Comparison of ENCODE assay signal across 2 cellular contexts in genomic region chr20:38831049-38831691, GRCh38.
TF ChIP-seq lines count a peak whose summit lies in the region.

No MANE protein-coding gene starts in this region.

TF ChIP-seq in GM23338, 12 proteins besides CTCF, POLR2A, EP300 and RAD21:
- TF ChIP-seq EZH2phosphoT487 (IDR thresholded peaks at IDR 0.05; ENCODE audit: unreplicated experiment): no peak
- TF ChIP-seq, protein P1, sequence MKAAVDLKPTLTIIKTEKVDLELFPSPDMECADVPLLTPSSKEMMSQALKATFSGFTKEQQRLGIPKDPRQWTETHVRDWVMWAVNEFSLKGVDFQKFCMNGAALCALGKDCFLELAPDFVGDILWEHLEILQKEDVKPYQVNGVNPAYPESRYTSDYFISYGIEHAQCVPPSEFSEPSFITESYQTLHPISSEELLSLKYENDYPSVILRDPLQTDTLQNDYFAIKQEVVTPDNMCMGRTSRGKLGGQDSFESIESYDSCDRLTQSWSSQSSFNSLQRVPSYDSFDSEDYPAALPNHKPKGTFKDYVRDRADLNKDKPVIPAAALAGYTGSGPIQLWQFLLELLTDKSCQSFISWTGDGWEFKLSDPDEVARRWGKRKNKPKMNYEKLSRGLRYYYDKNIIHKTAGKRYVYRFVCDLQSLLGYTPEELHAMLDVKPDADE (IDR thresholded peaks at IDR 0.05): no peak
- TF ChIP-seq EZH2 (IDR thresholded peaks at IDR 0.05; ENCODE audit: low read depth, unreplicated experiment): no peak
- TF ChIP-seq STAT1 (IDR thresholded peaks at IDR 0.05; ENCODE audit: unreplicated experiment): no peak
- TF ChIP-seq NANOG (IDR thresholded peaks at IDR 0.05; ENCODE audit: borderline replicate concordance): no peak
- no peak for TF ChIP-seq REST (IDR thresholded peaks at IDR 0.05; ENCODE audit: unreplicated experiment)
- TF ChIP-seq ZNF331 (CRISPR knock-in tag; IDR thresholded peaks at IDR 0.05; ENCODE audit: low read depth): no peak
- no peak for TF ChIP-seq POLR2AphosphoS5 (IDR thresholded peaks at IDR 0.05; ENCODE audit: low read depth)
- no peak for TF ChIP-seq ZNF462 (CRISPR knock-in tag; IDR thresholded peaks at IDR 0.05)
- no peak for TF ChIP-seq ZNF114 (CRISPR knock-in tag; IDR thresholded peaks at IDR 0.05)
- no peak for TF ChIP-seq JUNB (IDR thresholded peaks at IDR 0.05; ENCODE audit: unreplicated experiment)
- TF ChIP-seq CREB1 (CRISPR knock-in tag; IDR thresholded peaks at IDR 0.05; ENCODE audit: low read depth): no peak

TF ChIP-seq in GM12878, 131 proteins besides CTCF, POLR2A, EP300 and RAD21:
- TF ChIP-seq TAF1 (IDR thresholded peaks at IDR 0.05; ENCODE audit: borderline replicate concordance, low read depth, low read length) (no peak), ZNF24 (IDR thresholded peaks at IDR 0.05) (no peak), POLR2AphosphoS5 (IDR thresholded peaks at IDR 0.05; ENCODE audit: low read length) (peak; percentile 9; the same call in 1 of the 2 replicates), BCL11A (IDR thresholded peaks at IDR 0.05; ENCODE audit: low read depth, low read length) (no peak)
TF ChIP-seq in GM12878: peak in this region for 1.
